10 cellular contexts compared by ENCODE assay signal in the genomic region with DNA sequence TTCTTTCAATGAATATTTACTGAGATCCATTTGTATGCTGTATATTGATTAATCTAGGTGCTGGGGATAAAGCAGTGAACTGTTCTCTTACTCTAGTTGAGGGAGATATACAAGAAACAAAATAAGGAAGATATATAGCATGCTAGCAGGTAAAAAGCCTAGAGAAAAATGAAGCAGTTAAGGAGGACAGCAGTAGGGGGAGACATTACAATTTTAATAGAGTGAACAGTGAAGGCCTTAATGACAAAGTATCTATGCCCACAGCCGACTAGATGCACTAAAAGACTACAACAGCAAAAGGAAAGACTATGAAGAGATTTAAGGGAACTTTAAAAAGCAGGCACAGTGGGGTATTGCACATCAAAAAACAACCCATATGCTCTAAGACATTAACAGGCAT.
DNase-seq lines count a peak whose midpoint lies in the region; ATAC-seq and TF ChIP-seq lines count a peak whose summit lies in the region.
"Had no signal": no experiment of that assay in that cellular context is flagged by ENCODE, and none has a peak within 500 bp of the region (broad histone marks: within the 10 kb centered on the region; RNA-seq: fewer than 3 reads in every experiment).

No MANE protein-coding gene starts in this region.

- TF ChIP-seq CTCF in HL-60 (IDR thresholded peaks at IDR 0.05; ENCODE audit: insufficient read depth, low read length) (peak; percentile 14), foreskin keratinocyte (conservative IDR thresholded peaks at IDR 0.05) (peak; percentile 46)

- in situ Hi-C loops in Caki2 (cut with HindIII; ENCODE audit: low pct_unique_long_range_greater_than_20kb, low sequenced_read_pairs), result no loop called here

- H3K4me3 Mint-ChIP-seq in stimulated activated naive CD8-positive, alpha-beta T cell treated with anti-CD3 and anti-CD28 coated beads, Interleukin-15, amount 100 ng/mL, for 72 hours, result no peak overlapping the region

- no peaks in the 10 kb centered on the region for H3K9me3 Mint-ChIP-seq in stimulated activated naive CD8-positive, alpha-beta T cell treated with anti-CD3 and anti-CD28 coated beads, Interleukin-15, amount 100 ng/mL, for 72 hours

- DNase-seq in Caki2 (ENCODE audit: low read depth), result peak; percentile 4
- no peak for DNase-seq in HL-60 (ENCODE audit: low read depth in 1 of 2, low spot score in 1 of 2)
- DNase-seq in RPMI7951 (ENCODE audit: low read depth), result peak; percentile 9
- DNase-seq in foreskin keratinocyte, result no peak
- no peak for DNase-seq in activated CD4-positive, alpha-beta T cell treated with anti-CD3 and anti-CD28 coated beads for 1 hour
- no peak for DNase-seq in activated CD4-positive, alpha-beta T cell treated with anti-CD3 and anti-CD28 coated beads, Interleukin-2, amount 50 U/mL, for 48 hours
- no peak for DNase-seq in stimulated activated naive CD8-positive, alpha-beta T cell treated with anti-CD3 and anti-CD28 coated beads, Interleukin-15, amount 100 ng/mL, for 72 hours
- DNase-seq: activated T-cell treated with anti-CD3 and anti-CD28 coated beads, Interleukin-2, amount 50 U/mL, for 1 hour; SHP77 had no signal

- H3K27ac ChIP-seq in HL-60 (replicated peaks) (no peak overlapping the region), foreskin keratinocyte (no peak overlapping the region)

- H3K4me1 Mint-ChIP-seq in stimulated activated naive CD8-positive, alpha-beta T cell treated with anti-CD3 and anti-CD28 coated beads, Interleukin-15, amount 100 ng/mL, for 72 hours, result no peaks in the 10 kb centered on the region

- peak; percentile 27 for ATAC-seq in foreskin keratinocyte
- no peak for ATAC-seq in HG02623 (IDR thresholded peaks at IDR 0.05; ENCODE audit: unreplicated experiment)
- no peak for ATAC-seq in stimulated activated naive CD8-positive, alpha-beta T cell treated with anti-CD3 and anti-CD28 coated beads, Interleukin-15, amount 100 ng/mL, for 72 hours

- no peak overlapping the region for H3K4me3 ChIP-seq in HL-60 (replicated peaks; ENCODE audit: insufficient read depth, low read length)

- peak overlapping the region in 1 of 2 donors; percentile 0 for H3K27ac Mint-ChIP-seq in stimulated activated naive CD8-positive, alpha-beta T cell treated with anti-CD3 and anti-CD28 coated beads, Interleukin-15, amount 100 ng/mL, for 72 hours

- no peaks in the 10 kb centered on the region for H3K4me1 ChIP-seq in foreskin keratinocyte

- H3K27me3 ChIP-seq in HL-60 (ENCODE audit: insufficient read depth, poor library complexity, severe bottlenecking) (no peaks in the 10 kb centered on the region), foreskin keratinocyte (no peaks in the 10 kb centered on the region)

- H3K27me3 Mint-ChIP-seq in stimulated activated naive CD8-positive, alpha-beta T cell treated with anti-CD3 and anti-CD28 coated beads, Interleukin-15, amount 100 ng/mL, for 72 hours, result no peaks in the 10 kb centered on the region

Comparison
In these comparisons a context has a peak if more than half of its experiments do, and no peak if none do; other contexts are left out.
1. DNase-seq: peak in Caki2 (single experiment) and RPMI7951 (single experiment); none in HL-60 (0 of 2), foreskin keratinocyte (0 of 2), activated CD4-positive, alpha-beta T cell treated with anti-CD3 and anti-CD28 coated beads for 1 hour (single experiment), activated CD4-positive, alpha-beta T cell treated with anti-CD3 and anti-CD28 coated beads, Interleukin-2, amount 50 U/mL, for 48 hours (0 of 2) and stimulated activated naive CD8-positive, alpha-beta T cell treated with anti-CD3 and anti-CD28 coated beads, Interleukin-15, amount 100 ng/mL, for 72 hours (0 of 2).